Comparison of ENCODE assay signal across 10 cellular contexts in the genomic region with DNA sequence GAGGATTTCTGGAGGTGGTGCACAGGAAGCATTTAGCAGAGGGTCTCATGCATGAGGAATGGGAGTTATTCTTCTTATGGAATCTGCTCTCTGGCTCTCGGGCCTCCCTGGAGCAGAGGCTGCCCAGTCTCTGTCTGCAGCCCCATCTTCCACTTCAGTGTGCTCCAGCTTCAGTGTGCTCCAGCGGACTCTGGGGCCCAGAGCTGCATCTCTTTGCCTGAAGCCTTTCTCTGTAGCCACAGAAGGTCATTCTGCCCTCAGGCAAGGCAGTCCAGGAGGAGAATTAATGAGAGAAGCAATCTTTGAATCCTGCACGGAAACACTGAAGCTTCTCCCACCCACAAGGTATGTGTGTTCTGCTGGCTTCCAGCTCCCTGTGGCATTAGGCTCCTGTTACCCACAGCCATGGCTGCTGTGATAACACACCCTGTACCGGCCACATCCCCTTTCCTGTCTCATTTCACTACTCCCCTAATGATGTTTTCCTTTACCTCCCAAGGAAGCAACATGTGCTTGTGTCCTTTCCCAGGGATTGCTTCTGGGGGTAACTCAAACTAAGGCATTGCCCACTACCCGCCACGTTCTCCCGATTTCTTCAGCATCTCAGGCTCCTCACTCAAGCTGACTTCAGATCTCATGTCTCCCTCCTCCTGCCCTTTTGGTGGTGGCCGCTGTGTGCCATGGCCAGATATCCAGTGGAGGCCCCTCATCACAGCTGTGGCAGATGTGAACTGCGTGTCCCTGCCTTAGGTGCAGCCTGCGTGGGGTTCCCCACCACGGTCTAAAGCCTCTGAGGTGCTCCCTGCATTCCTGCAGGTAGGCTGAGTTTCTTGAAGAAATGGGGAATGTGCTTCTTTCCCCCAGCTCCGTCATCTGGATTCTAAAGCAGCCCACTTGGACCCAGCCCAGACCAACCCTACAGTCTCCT.
"Had no signal": no experiment of that assay in that cellular context is flagged by ENCODE, and none has a peak within 500 bp of the region (broad histone marks: within the 10 kb centered on the region; RNA-seq: fewer than 3 reads in every experiment).

No MANE protein-coding gene starts in this region.

- H3K27ac ChIP-seq: foreskin keratinocyte, thyroid gland had no signal

- ATAC-seq: foreskin keratinocyte, WTC11 had no signal

- H3K9me3 ChIP-seq: left ventricle myocardium inferior, thyroid gland had no signal

- H3K36me3 ChIP-seq: left ventricle myocardium inferior, thyroid gland had no signal

- H3K4me3 Mint-ChIP-seq: activated naive CD8-positive, alpha-beta T cell treated with anti-CD3 and anti-CD28 coated beads, Interleukin-2, amount 10 ng/mL, durations not matched to agents 7 days and 5 days; WTC11 had no signal

- H3K36me3 Mint-ChIP-seq: activated naive CD8-positive, alpha-beta T cell treated with anti-CD3 and anti-CD28 coated beads, Interleukin-2, amount 10 ng/mL, durations not matched to agents 7 days and 5 days; WTC11 had no signal

- H3K4me3 ChIP-seq: left ventricle myocardium inferior, thyroid gland had no signal

- H3K4me1 Mint-ChIP-seq: activated naive CD8-positive, alpha-beta T cell treated with anti-CD3 and anti-CD28 coated beads, Interleukin-2, amount 10 ng/mL, durations not matched to agents 7 days and 5 days had no signal

- H3K9me3 Mint-ChIP-seq: activated naive CD8-positive, alpha-beta T cell treated with anti-CD3 and anti-CD28 coated beads, Interleukin-2, amount 10 ng/mL, durations not matched to agents 7 days and 5 days had no signal

- DNase-seq: activated gamma-delta T cell; activated naive CD8-positive, alpha-beta T cell treated with anti-CD3 and anti-CD28 coated beads, Interleukin-2, amount 10 ng/mL, durations not matched to agents 7 days and 5 days; activated T-cell treated with anti-CD3 and anti-CD28 coated beads, Interleukin-2, amount 50 U/mL, for 48 hours; anterior cingulate cortex; foreskin keratinocyte; left ventricle myocardium inferior; mesenchymal stem cell; small intestine; thyroid gland had no signal

- H3K27ac Mint-ChIP-seq: activated naive CD8-positive, alpha-beta T cell treated with anti-CD3 and anti-CD28 coated beads, Interleukin-2, amount 10 ng/mL, durations not matched to agents 7 days and 5 days; WTC11 had no signal

- H3K27me3 ChIP-seq: thyroid gland had no signal
